In genomic region chr9:114504341-114505186, GRCh38 we compare ENCODE assay signal across 8 cellular contexts. TPM values are rescaled to one million over a fixed set of nuclear protein-coding genes. Genes with fewer than 3 reads are reported as not detected.
DNase-seq lines count a peak whose midpoint lies in the region; ATAC-seq, FAIRE-seq and TF ChIP-seq lines count a peak whose summit lies in the region.

No MANE protein-coding gene starts in this region.

- no peaks in the 10 kb centered on the region for H3K9me2 ChIP-seq in OCI-LY7 (ENCODE audit: insufficient read depth, low read length)

- H3K4me1 ChIP-seq in OCI-LY7 (ENCODE audit: insufficient read depth, low read length, poor library complexity, severe bottlenecking): peaks cover 28% of the 10 kb centered on the region
- peaks cover 8 to 21% of the 10 kb centered on the region in 2 experiments for H3K4me1 ChIP-seq in neutrophil (ENCODE audit: control insufficient read depth in 1 of 2, insufficient read depth in 1 of 2, low read depth in 1 of 2, low read length in 1 of 2)
- H3K4me1 ChIP-seq in vagina: peaks cover 28% of the 10 kb centered on the region

- H3K4me3 Mint-ChIP-seq in activated naive CD4-positive, alpha-beta T cell treated with anti-CD3 and anti-CD28 coated beads, Interleukin-2, amount 10 ng/mL, durations not matched to agents 7 days and 5 days: peak overlapping the region; percentile 69

- BruUV-seq in OCI-LY7 (replicated peaks; lab: Mats Ljungman, UMichigan): no TSS peak

- TF ChIP-seq POLR2A in vagina (IDR thresholded peaks at IDR 0.05) (no peak), GM12892 (IDR thresholded peaks at IDR 0.05; ENCODE audit: low read depth, low read length) (no peak)

- H3K36me3 Mint-ChIP-seq in activated naive CD4-positive, alpha-beta T cell treated with anti-CD3 and anti-CD28 coated beads, Interleukin-2, amount 10 ng/mL, durations not matched to agents 7 days and 5 days: no peaks in the 10 kb centered on the region

- H3K27me3 ChIP-seq in neutrophil: peaks cover 100% of the 10 kb centered on the region
- H3K27me3 ChIP-seq in vagina: no peaks in the 10 kb centered on the region

- intact Hi-C loops in OCI-LY7 (cut with micrococcal nuclease; ENCODE audit: unreplicated experiment) (no loop called here), vagina (cut with DNase I) (no loop called here)

- POLR2A ChIA-PET in OCI-LY7 (lab: Charles Lee): no interaction called here

- H3K36me3 ChIP-seq in OCI-LY7 (ENCODE audit: insufficient read depth, low read length) (no peaks in the 10 kb centered on the region), neutrophil (no peaks in the 10 kb centered on the region), vagina (no peaks in the 10 kb centered on the region)

- H3K27ac Mint-ChIP-seq in activated naive CD4-positive, alpha-beta T cell treated with anti-CD3 and anti-CD28 coated beads, Interleukin-2, amount 10 ng/mL, durations not matched to agents 7 days and 5 days: no peak overlapping the region

- peak; percentile 17 for TF ChIP-seq CTCF in GM10266 (IDR thresholded peaks at IDR 0.05; ENCODE audit: control insufficient read depth, insufficient read depth, low read depth, missing control alignments)
- no peak for TF ChIP-seq CTCF in OCI-LY7 (conservative IDR thresholded peaks at IDR 0.05; ENCODE audit: low read length)
- TF ChIP-seq CTCF in neutrophil (IDR thresholded peaks at IDR 0.05): no peak
- peak in 1 of 3 experiments; percentile 7 for TF ChIP-seq CTCF in vagina (IDR thresholded peaks at IDR 0.05)

- FAIRE-seq in GM12892 (lab: Jason Lieb, UNC): no peak

- H3K9me3 Mint-ChIP-seq in activated naive CD4-positive, alpha-beta T cell treated with anti-CD3 and anti-CD28 coated beads, Interleukin-2, amount 10 ng/mL, durations not matched to agents 7 days and 5 days: no peaks in the 10 kb centered on the region

- peak overlapping the region; percentile 66 for H3K4me2 ChIP-seq in OCI-LY7 (ENCODE audit: low read length)

- no peaks in the 10 kb centered on the region for H3K9me3 ChIP-seq in OCI-LY7 (ENCODE audit: low read length)
- no peaks in the 10 kb centered on the region for H3K9me3 ChIP-seq in neutrophil
- no peaks in the 10 kb centered on the region for H3K9me3 ChIP-seq in vagina

- H3K27ac ChIP-seq in OCI-LY7 (ENCODE audit: low read depth, low read length, poor library complexity, severe bottlenecking) (no peak overlapping the region), neutrophil (no peak overlapping the region), vagina (peak overlapping the region; percentile 74)

- peak; percentile 51 for DNase-seq in GM10266 (ENCODE audit: extremely low spot score)
- DNase-seq in OCI-LY7 (ENCODE audit: low spot score): no peak
- peak; percentile 55 for DNase-seq in activated naive CD4-positive, alpha-beta T cell treated with anti-CD3 and anti-CD28 coated beads, Interleukin-2, amount 10 ng/mL, durations not matched to agents 7 days and 5 days
- DNase-seq in globus pallidus (ENCODE audit: low spot score): peak; percentile 55
- no peak for DNase-seq in vagina (ENCODE audit: extremely low spot score in 2 of 2)
- DNase-seq in GM12892 (ENCODE audit: insufficient read length): no peak

- no peak for ATAC-seq in GM21360 (IDR thresholded peaks at IDR 0.05; ENCODE audit: unreplicated experiment)

- peak overlapping the region; percentile 50; the same call in 1 of the 2 replicates for H2AFZ ChIP-seq in OCI-LY7 (ENCODE audit: low read length)

- peaks cover 93% of the 10 kb centered on the region for H3K27me3 Mint-ChIP-seq in activated naive CD4-positive, alpha-beta T cell treated with anti-CD3 and anti-CD28 coated beads, Interleukin-2, amount 10 ng/mL, durations not matched to agents 7 days and 5 days

- H4K20me1 ChIP-seq in OCI-LY7 (ENCODE audit: insufficient read depth, low read length): no peaks in the 10 kb centered on the region

- H3K4me3 ChIP-seq in OCI-LY7 (ENCODE audit: low read depth, low read length, poor library complexity, severe bottlenecking) (peak overlapping the region; percentile 66), neutrophil (ENCODE audit: low read depth in 1 of 2, low read length in 1 of 2) (peak overlapping the region; percentile 58 to 67), vagina (peak overlapping the region; percentile 75 to 85)

- CTCF ChIA-PET in OCI-LY7 (lab: Charles Lee; ENCODE audit: unreplicated experiment): no interaction called here
- CTCF ChIA-PET in activated naive CD4-positive, alpha-beta T cell treated with anti-CD3 and anti-CD28 coated beads, Interleukin-2, amount 10 ng/mL, durations not matched to agents 7 days and 5 days (lab: Charles Lee): interaction anchor here (0.6 to 10.1 kb wide), 7 partner anchors 16 to 173 kb away, joined by 3 to 96 read pairs (median 5); no protein-coding TSS in a partner anchor

- H3K4me1 Mint-ChIP-seq in activated naive CD4-positive, alpha-beta T cell treated with anti-CD3 and anti-CD28 coated beads, Interleukin-2, amount 10 ng/mL, durations not matched to agents 7 days and 5 days: peaks cover 13% of the 10 kb centered on the region

- no peaks in the 10 kb centered on the region for H3K79me2 ChIP-seq in OCI-LY7 (ENCODE audit: insufficient read depth, low read depth, low read length)

RNA-seq across cellular contexts. Expression of gene WHRN, which starts 0.7 kb away (rescaled TPM):
- total RNA-seq in OCI-LY7 (2014; rRNA removed; shearing (Covaris generic)): 0.19 TPM in 1 of 2 replicates, not detected in the other
- total RNA-seq in OCI-LY7 (2022): 2.1 TPM in 2 replicates
- 9.1 TPM for total RNA-seq in vagina
- polyA plus RNA-seq in GM12892 (2012; ENCODE audit: missing spikeins): 1.1 TPM

Comparison
In these comparisons a context has a peak if more than half of its experiments do, and no peak if none do; other contexts are left out.
1. DNase-seq: peak in GM10266 (single experiment), activated naive CD4-positive, alpha-beta T cell treated with anti-CD3 and anti-CD28 coated beads, Interleukin-2, amount 10 ng/mL, durations not matched to agents 7 days and 5 days (single experiment) and globus pallidus (single experiment); none in OCI-LY7 (single experiment), vagina (0 of 2) and GM12892 (single experiment).
2. Peak in every context shown above with its lines, with median percentiles within 50 percentile points of each other: H3K4me3 ChIP-seq.